Comparison of ENCODE assay signal across 8 cellular contexts in genomic region chr1:45303582-45304310, GRCh38. TPM values are rescaled to one million over a fixed set of nuclear protein-coding genes. Genes with fewer than 3 reads are reported as not detected.
DNase-seq lines count a peak whose midpoint lies in the region; ATAC-seq and TF ChIP-seq lines count a peak whose summit lies in the region.

No MANE protein-coding gene starts in this region.

- H3K9me3 ChIP-seq in PC-9 (ENCODE audit: insufficient read depth, low read depth): no peaks in the 10 kb centered on the region
- no peaks in the 10 kb centered on the region for H3K9me3 ChIP-seq in esophagus squamous epithelium

- H3K4me3 ChIP-seq in PC-9: peak overlapping the region; percentile 60
- peak overlapping the region; percentile 67 to 72 (median 69) for H3K4me3 ChIP-seq in esophagus squamous epithelium

- H3K27ac ChIP-seq in PC-9: peak overlapping the region; percentile 72
- H3K27ac ChIP-seq in esophagus squamous epithelium: peak overlapping the region; percentile 91 to 94 (median 92)

- no peaks in the 10 kb centered on the region for H3K79me2 ChIP-seq in PC-9 (ENCODE audit: low read depth)

- no TSS peak for BruUV-seq in PC-9 (replicated peaks; lab: Mats Ljungman, UMichigan)

- intact Hi-C loops in PC-9 (cut with micrococcal nuclease; ENCODE audit: unreplicated experiment): loop anchor here (1.0 to 5.0 kb wide), 9 partner anchors 26 to 573 kb away; partner anchors contain the start of genes KIF2C, MUTYH, NASP and RNU5D-1
- intact Hi-C loops in esophagus squamous epithelium (cut with DNase I): loop anchor here (5.0 kb wide), 1 partner anchor 291 kb away; the partner anchor contains the start of genes HECTD3 and UROD

- TF ChIP-seq CTCF in PC-9 (conservative IDR thresholded peaks at IDR 0.05): peak; percentile 69
- TF ChIP-seq CTCF in esophagus squamous epithelium (IDR thresholded peaks at IDR 0.05): peak; percentile 42 to 73 (median 62)

- POLR2A ChIA-PET in PC-9 (lab: Charles Lee; ENCODE audit: unreplicated experiment): interaction anchor here (0.5 to 1.3 kb wide), 36 partner anchors 23 to 1315 kb away, joined by 3 to 42 read pairs (median 10); partner anchors contain the start of genes CCDC163, GPBP1L1, HECTD3 and HPDL

- ATAC-seq in GM21717 (IDR thresholded peaks at IDR 0.05; ENCODE audit: unreplicated experiment): peak; percentile 60

- no peaks in the 10 kb centered on the region for H3K9me2 ChIP-seq in PC-9 (ENCODE audit: insufficient read depth)

- no peaks in the 10 kb centered on the region for H3K36me3 ChIP-seq in PC-9 (ENCODE audit: low read depth)
- no peaks in the 10 kb centered on the region for H3K36me3 ChIP-seq in esophagus squamous epithelium

- no peaks in the 10 kb centered on the region for H3K27me3 ChIP-seq in PC-9 (ENCODE audit: insufficient read depth, low read depth)
- no peaks in the 10 kb centered on the region for H3K27me3 ChIP-seq in esophagus squamous epithelium

- TF ChIP-seq POLR2A in esophagus squamous epithelium (IDR thresholded peaks at IDR 0.05): peak in 2 of 4 donors; percentile 48 to 71

- peak; percentile 97 for DNase-seq in DMS79 treated with DMSO at 0.1 percent for 48 hours (lab: John Stamatoyannopoulos, UW)
- DNase-seq in KG1 (lab: John Stamatoyannopoulos, UW): peak; percentile 95
- DNase-seq in PC-9: peak; percentile 89 to 96
- peak; percentile 98 to 99 for DNase-seq in activated T-cell treated with anti-CD3 and anti-CD28 coated beads, Interleukin-2, amount 50 U/mL, for 48 hours
- DNase-seq in esophagus squamous epithelium (lab: John Stamatoyannopoulos, UW): peak; percentile 88
- DNase-seq in myocyte (ENCODE audit: low read depth): peak; percentile 98
- peak; percentile 97 to 99 for DNase-seq in stimulated activated CD8-positive, alpha-beta memory T cell treated with anti-CD3 and anti-CD28 coated beads, Interleukin-7, amount 100 ng/mL, for 4 hours (ENCODE audit: low read depth in 2 of 2)

- peaks cover 25% of the 10 kb centered on the region for H3F3A ChIP-seq in PC-9 (ENCODE audit: insufficient read depth, low read depth)

- CTCF ChIA-PET in PC-9 (lab: Charles Lee): interaction anchor here (0.6 to 2.7 kb wide), 42 partner anchors 11 to 1677 kb away, joined by 3 to 53 read pairs (median 7); partner anchors contain the start of genes CCDC163, HECTD3, MMACHC and MUTYH

- peak overlapping the region; percentile 76 for H2AFZ ChIP-seq in PC-9

- H3K4me1 ChIP-seq in PC-9 (replicated peaks; ENCODE audit: insufficient read depth) (peaks cover 10% of the 10 kb centered on the region), esophagus squamous epithelium (peaks cover 7 to 19% (median 8%) of the 10 kb centered on the region in 3 donors)

- H4K20me1 ChIP-seq in PC-9 (ENCODE audit: insufficient read depth): no peaks in the 10 kb centered on the region

- 0 to 1% methylated on average over 7 to 24 of the region's 63 CpGs for WGBS in esophagus squamous epithelium, 2 donors

- peak overlapping the region; percentile 91 for H3K4me2 ChIP-seq in PC-9

RNA-seq across cellular contexts. Expression of gene HPDL, which starts 22.9 kb away (rescaled TPM):
- total RNA-seq in PC-9 (2021): 10.4 and 12.7 TPM in 2 replicates
- 1 to 10 TPM; 4.0 to 4.8 (median 4.6) TPM for total RNA-seq in esophagus squamous epithelium
- total RNA-seq in myocyte: not detected in 2 replicates
- 0.20 TPM for polyA plus RNA-seq in myocyte (2012)

RNA-seq across cellular contexts. Expression of gene TOE1, which starts 36.2 kb away (rescaled TPM):
- 14.5 and 20.4 TPM in 2 replicates for total RNA-seq in PC-9 (2021)
- total RNA-seq in esophagus squamous epithelium: 10 to 100 TPM in 1 of 4 donors, 1 to 10 TPM in 3; 6.4 to 11.4 (median 9.1) TPM
- 4.6 and 4.7 TPM in 2 replicates for total RNA-seq in myocyte
- polyA plus RNA-seq in myocyte (2012): 6.5 TPM

RNA-seq across cellular contexts. Expression of gene MUTYH, which starts 36.5 kb away (rescaled TPM):
- total RNA-seq in PC-9 (2021) (52.4 and 53.2 TPM in 2 replicates), esophagus squamous epithelium (10 to 100 TPM in 3 of 4 donors, 1 to 10 TPM in 1; 8.4 to 23.5 (median 19.1) TPM), myocyte (10.7 and 12.9 TPM in 2 replicates)
- polyA plus RNA-seq in myocyte (2012): 9.3 TPM

Comparison
In these comparisons a context has a peak if more than half of its experiments do, and no peak if none do; other contexts are left out.
1. Peak in every context shown above with its lines: DNase-seq, ATAC-seq, H3K4me3 ChIP-seq and H3K27ac ChIP-seq.